In genomic region chr11:75403983-75404658, GRCh38 we compare ENCODE assay signal across 12 cellular contexts. TPM values are rescaled to one million over a fixed set of nuclear protein-coding genes. Genes with fewer than 3 reads are reported as not detected.
DNase-seq lines count a peak whose midpoint lies in the region; ATAC-seq and TF ChIP-seq lines count a peak whose summit lies in the region.
"Had no signal": no experiment of that assay in that cellular context is flagged by ENCODE, and none has a peak within 500 bp of the region (broad histone marks: within the 10 kb centered on the region; RNA-seq: fewer than 3 reads in every experiment).

No MANE protein-coding gene starts in this region.

- H4K91ac ChIP-seq in neuronal stem cell (ENCODE audit: low read depth, low read length, poor library complexity): no peak overlapping the region

- peaks cover 57% of the 10 kb centered on the region for H3K4me1 Mint-ChIP-seq in activated CD4-positive, alpha-beta memory T cell treated with anti-CD3 and anti-CD28 coated beads, Interleukin-2, amount 10 ng/mL, durations not matched to agents 7 days and 5 days
- H3K4me1 Mint-ChIP-seq in memory B cell: peaks cover 40% of the 10 kb centered on the region

- H3K9me2 ChIP-seq in DOHH2 (replicated peaks; ENCODE audit: control insufficient read depth, low read length): no peaks in the 10 kb centered on the region

- H3K27me3 Mint-ChIP-seq in activated CD4-positive, alpha-beta memory T cell treated with anti-CD3 and anti-CD28 coated beads, Interleukin-2, amount 10 ng/mL, durations not matched to agents 7 days and 5 days: no peaks in the 10 kb centered on the region
- no peaks in the 10 kb centered on the region for H3K27me3 Mint-ChIP-seq in memory B cell

- H2BK15ac ChIP-seq in neuronal stem cell (ENCODE audit: low read length): no peak overlapping the region

- H3F3A ChIP-seq in DOHH2 (ENCODE audit: control insufficient read depth, insufficient read depth): peaks cover 86% of the 10 kb centered on the region

- no peak overlapping the region for H2BK120ac ChIP-seq in neuronal stem cell (ENCODE audit: low read depth, low read length)

- H3K9me3 ChIP-seq in DOHH2 (ENCODE audit: control insufficient read depth, insufficient read depth, low read length) (no peaks in the 10 kb centered on the region), neuronal stem cell (replicated peaks in 1 of 2; ENCODE audit: control insufficient read depth in 2 of 2, insufficient read depth in 1 of 2, low read depth in 1 of 2, low read length in 2 of 2) (peaks cover 0 to 3% of the 10 kb centered on the region in 2 donors)
- H3K9me3 ChIP-seq: HAP-1 had no signal

- H3K27ac ChIP-seq in ACC112 (ENCODE audit: low read depth, low read length) (peak overlapping the region; percentile 21), DOHH2 (ENCODE audit: low read depth, low read length) (no peak overlapping the region), neuronal stem cell (replicated peaks; ENCODE audit: low read length) (no peak overlapping the region)

- H2AFZ ChIP-seq in ACC112 (ENCODE audit: low read length, unreplicated experiment) (no peak overlapping the region), neuronal stem cell (ENCODE audit: low read length) (no peak overlapping the region)

- H4K8ac ChIP-seq in neuronal stem cell (ENCODE audit: low read depth, low read length): no peak overlapping the region

- DNase-seq in activated CD4-positive, alpha-beta memory T cell treated with anti-CD3 and anti-CD28 coated beads, Interleukin-2, amount 10 ng/mL, durations not matched to agents 7 days and 5 days: no peak
- DNase-seq in memory B cell (ENCODE audit: low spot score in 2 of 2) (no peak), NCI-H2227 (lab: John Stamatoyannopoulos, UW; ENCODE audit: unreplicated experiment) (no peak), neuronal stem cell (ENCODE audit: low spot score) (no peak), NCI-H1092 treated with DMSO at 0.1 percent for 48 hours (lab: John Stamatoyannopoulos, UW) (no peak)
- DNase-seq: CD8-positive, alpha-beta T cell; GDM1; MV-4-11 had no signal

- H3K9me3 Mint-ChIP-seq in activated CD4-positive, alpha-beta memory T cell treated with anti-CD3 and anti-CD28 coated beads, Interleukin-2, amount 10 ng/mL, durations not matched to agents 7 days and 5 days: no peaks in the 10 kb centered on the region
- H3K9me3 Mint-ChIP-seq in memory B cell: no peaks in the 10 kb centered on the region
- H3K9me3 Mint-ChIP-seq: CD8-positive, alpha-beta T cell had no signal

- no peak overlapping the region for H2BK12ac ChIP-seq in neuronal stem cell (ENCODE audit: low read length)

- peaks cover 49% of the 10 kb centered on the region for H3K4me1 ChIP-seq in ACC112 (ENCODE audit: control insufficient read depth, insufficient read depth, low read length, unreplicated experiment)
- H3K4me1 ChIP-seq in DOHH2 (ENCODE audit: control insufficient read depth, low read length): peaks cover 27% of the 10 kb centered on the region
- peaks cover 3 to 12% of the 10 kb centered on the region in 2 donors for H3K4me1 ChIP-seq in neuronal stem cell (ENCODE audit: control insufficient read depth in 2 of 2, insufficient read depth in 1 of 2, low read depth in 1 of 2, low read length in 2 of 2)

- peaks cover 63% of the 10 kb centered on the region for H4K20me1 ChIP-seq in DOHH2 (ENCODE audit: control insufficient read depth, insufficient read depth, low read depth, low read length)

- H2BK5ac ChIP-seq in neuronal stem cell (ENCODE audit: low read length): no peak overlapping the region

- H3K23ac ChIP-seq in neuronal stem cell (ENCODE audit: low read depth, low read length, poor library complexity): no peak overlapping the region

- no peak overlapping the region for H3K9ac ChIP-seq in neuronal stem cell (ENCODE audit: low read depth, low read length, poor library complexity)

- CTCF ChIA-PET in activated CD4-positive, alpha-beta memory T cell treated with anti-CD3 and anti-CD28 coated beads, Interleukin-2, amount 10 ng/mL, durations not matched to agents 7 days and 5 days (lab: Charles Lee): no interaction called here

- H3K4me2 ChIP-seq in DOHH2 (ENCODE audit: low read length): 0 out of 2 replicates have a peak overlapping the region, but pooled peaks have one; percentile 1
- no peak overlapping the region for H3K4me2 ChIP-seq in neuronal stem cell (ENCODE audit: insufficient read depth, low read length, poor library complexity, severe bottlenecking)

- peaks cover 87% of the 10 kb centered on the region for H3K36me3 Mint-ChIP-seq in activated CD4-positive, alpha-beta memory T cell treated with anti-CD3 and anti-CD28 coated beads, Interleukin-2, amount 10 ng/mL, durations not matched to agents 7 days and 5 days (ENCODE audit: low read depth)
- H3K36me3 Mint-ChIP-seq in memory B cell: peaks cover 26% of the 10 kb centered on the region

- H3K27me3 ChIP-seq in ACC112 (ENCODE audit: insufficient read depth, low read length) (no peaks in the 10 kb centered on the region), DOHH2 (ENCODE audit: control insufficient read depth, low read length) (no peaks in the 10 kb centered on the region), neuronal stem cell (ENCODE audit: control insufficient read depth in 3 of 3, insufficient read depth in 3 of 3, low read depth in 1 of 3, low read length in 3 of 3) (no peaks in the 10 kb centered on the region)

- H3K4me3 ChIP-seq in ACC112 (ENCODE audit: low read depth, low read length) (0 out of 2 replicates have a peak overlapping the region, but pooled peaks have one; percentile 28), DOHH2 (ENCODE audit: low read length) (no peak overlapping the region), neuronal stem cell (ENCODE audit: low read length in 2 of 2) (no peak overlapping the region)
- H3K4me3 ChIP-seq: HAP-1 had no signal

- H3K36me3 ChIP-seq in ACC112 (ENCODE audit: insufficient read depth, low read length) (peaks cover 64% of the 10 kb centered on the region), DOHH2 (ENCODE audit: control insufficient read depth, low read length) (peaks cover 94% of the 10 kb centered on the region), neuronal stem cell (replicated peaks in 1 of 2; ENCODE audit: control insufficient read depth in 2 of 2, insufficient read depth in 2 of 2, low read length in 2 of 2) (peaks cover 60 to 88% of the 10 kb centered on the region in 2 donors)

- POLR2A ChIA-PET in activated CD4-positive, alpha-beta memory T cell treated with anti-CD3 and anti-CD28 coated beads, Interleukin-2, amount 10 ng/mL, durations not matched to agents 7 days and 5 days (lab: Charles Lee): interaction anchor here (2.0 kb wide), 1 partner anchor 25 kb away, joined by 6 read pairs; no protein-coding TSS in a partner anchor

- H3K27ac Mint-ChIP-seq in activated CD4-positive, alpha-beta memory T cell treated with anti-CD3 and anti-CD28 coated beads, Interleukin-2, amount 10 ng/mL, durations not matched to agents 7 days and 5 days: peak overlapping the region; percentile 37
- peak overlapping the region; percentile 8 for H3K27ac Mint-ChIP-seq in memory B cell

- no peak overlapping the region for H3K14ac ChIP-seq in neuronal stem cell (ENCODE audit: low read length)

- no CpG with 5 or more reads among the region's 15 CpGs for WGBS in neuronal stem cell (ENCODE audit: extremely low coverage in 2 of 2, insufficient read length in 2 of 2, insufficient replicate concordance in 1 of 2), 2 donors

- peaks cover 7% of the 10 kb centered on the region for H3K79me1 ChIP-seq in neuronal stem cell (ENCODE audit: low read depth, low read length)

- H3K4ac ChIP-seq in neuronal stem cell (ENCODE audit: low read length): no peak overlapping the region

- no peak for TF ChIP-seq CTCF in DOHH2 (IDR thresholded peaks at IDR 0.05; ENCODE audit: low read depth, low read length, poor library complexity, severe bottlenecking)

- no peak overlapping the region for H3K4me3 Mint-ChIP-seq in activated CD4-positive, alpha-beta memory T cell treated with anti-CD3 and anti-CD28 coated beads, Interleukin-2, amount 10 ng/mL, durations not matched to agents 7 days and 5 days
- no peak overlapping the region for H3K4me3 Mint-ChIP-seq in memory B cell
- H3K4me3 Mint-ChIP-seq: CD8-positive, alpha-beta T cell had no signal

- H3K79me2 ChIP-seq in ACC112 (ENCODE audit: control insufficient read depth, insufficient read depth, low read length, unreplicated experiment) (peaks cover 79% of the 10 kb centered on the region), DOHH2 (ENCODE audit: control insufficient read depth, low read length) (peaks cover 77% of the 10 kb centered on the region)

- ATAC-seq in memory B cell (ENCODE audit: low read depth) (no peak), GM18873 (IDR thresholded peaks at IDR 0.05; ENCODE audit: low FRiP score, unreplicated experiment) (no peak)
- ATAC-seq: CD8-positive, alpha-beta T cell had no signal

- H2AK5ac ChIP-seq in neuronal stem cell (ENCODE audit: low read depth, low read length): no peak overlapping the region

- no peak overlapping the region for H3K18ac ChIP-seq in neuronal stem cell (ENCODE audit: low read length)

RNA-seq across cellular contexts. Expression of gene RPS3, which starts 4.8 kb away (rescaled TPM):
- total RNA-seq in activated CD4-positive, alpha-beta memory T cell treated with anti-CD3 and anti-CD28 coated beads, Interleukin-2, amount 10 ng/mL, durations not matched to agents 7 days and 5 days: 1,000 to 10,000 TPM; 2,828 to 2,853 TPM
- 5,741 TPM for polyA plus RNA-seq in neuronal stem cell (2013, experiment 1 of 2)
- polyA plus RNA-seq in neuronal stem cell (2013, experiment 2 of 2): 5,744 TPM

RNA-seq across cellular contexts. Expression of gene KLHL35, which starts 28.9 kb away (rescaled TPM):
- total RNA-seq in activated CD4-positive, alpha-beta memory T cell treated with anti-CD3 and anti-CD28 coated beads, Interleukin-2, amount 10 ng/mL, durations not matched to agents 7 days and 5 days: 1 to 10 TPM in 1 of 2 experiments, under 1 TPM in 1; 0.60 to 1.0 TPM
- polyA plus RNA-seq in neuronal stem cell (2013, experiment 1 of 2): 1.2 TPM
- 1.5 TPM for polyA plus RNA-seq in neuronal stem cell (2013, experiment 2 of 2)

RNA-seq across cellular contexts. Expression of gene ARRB1, which starts 52.7 kb away (rescaled TPM):
- 10 to 100 TPM; 13.4 to 19.0 TPM for total RNA-seq in activated CD4-positive, alpha-beta memory T cell treated with anti-CD3 and anti-CD28 coated beads, Interleukin-2, amount 10 ng/mL, durations not matched to agents 7 days and 5 days
- 6.6 TPM for polyA plus RNA-seq in neuronal stem cell (2013, experiment 1 of 2)
- 6.3 TPM for polyA plus RNA-seq in neuronal stem cell (2013, experiment 2 of 2)
